In genomic region chr2:20050104-20050711, GRCh38 we compare ENCODE assay signal across 9 cellular contexts. TPM values are rescaled to one million over a fixed set of nuclear protein-coding genes. Genes with fewer than 3 reads are reported as not detected.
DNase-seq lines count a peak whose midpoint lies in the region; ATAC-seq and TF ChIP-seq lines count a peak whose summit lies in the region.
"Had no signal": no experiment of that assay in that cellular context is flagged by ENCODE, and none has a peak within 500 bp of the region (broad histone marks: within the 10 kb centered on the region; RNA-seq: fewer than 3 reads in every experiment).

No MANE protein-coding gene starts in this region.

- no peaks in the 10 kb centered on the region for H3K9me3 Mint-ChIP-seq in activated naive CD4-positive, alpha-beta T cell treated with anti-CD3 and anti-CD28 coated beads for 36 hours
- H3K9me3 Mint-ChIP-seq: neural crest cell had no signal

- TF ChIP-seq POLR2A in heart left ventricle (IDR thresholded peaks at IDR 0.05) = no peak

- no peak for TF ChIP-seq CTCF in heart left ventricle (IDR thresholded peaks at IDR 0.05)

- peaks cover 2% of the 10 kb centered on the region for H3K36me3 Mint-ChIP-seq in activated naive CD4-positive, alpha-beta T cell treated with anti-CD3 and anti-CD28 coated beads for 36 hours (ENCODE audit: low read depth)

- DNase-seq in heart left ventricle = no peak
- DNase-seq in left cardiac atrium = no peak
- peak; percentile 74 for DNase-seq in NCI-H82 (lab: John Stamatoyannopoulos, UW)
- peak; percentile 52 for DNase-seq in activated naive CD4-positive, alpha-beta T cell treated with anti-CD3 and anti-CD28 coated beads for 36 hours
- peak; percentile 3 to 55 (median 36) for DNase-seq in stimulated activated naive CD4-positive, alpha-beta T cell (lab: John Stamatoyannopoulos, UW)

- peak overlapping the region; percentile 60 to 91 (median 82) for H3K4me3 ChIP-seq in heart left ventricle
- H3K4me3 ChIP-seq in iPS-18c (ENCODE audit: insufficient read depth, low read depth, low read length) = peak overlapping the region; percentile 85

- CTCF ChIA-PET in activated naive CD4-positive, alpha-beta T cell treated with anti-CD3 and anti-CD28 coated beads for 36 hours (lab: Charles Lee) = interaction anchor here (0.5 kb wide), 1 partner anchor 275 kb away, joined by 3 read pairs; no protein-coding TSS in a partner anchor

- H3K27ac ChIP-seq in heart left ventricle = peak overlapping the region; percentile 94 to 99 (median 98)

- intact Hi-C loops in heart left ventricle (cut with DNase I) = loop anchor here in 4 of 10 donors (2.0 to 5.0 kb wide), 6 partner anchors 23 to 297 kb away; partner anchors contain the start of gene TTC32 (in 1 of the 4)
- intact Hi-C loops in left cardiac atrium (cut with DNase I) = no loop called here
- intact Hi-C loops in activated naive CD4-positive, alpha-beta T cell treated with anti-CD3 and anti-CD28 coated beads for 36 hours (cut with micrococcal nuclease) = loop anchor here (1.0 to 5.0 kb wide), 3 partner anchors 35 to 772 kb away; partner anchors contain the start of genes LDAH and RHOB

- H3K27me3 Mint-ChIP-seq in activated naive CD4-positive, alpha-beta T cell treated with anti-CD3 and anti-CD28 coated beads for 36 hours (ENCODE audit: low read depth) = no peaks in the 10 kb centered on the region

- WGBS in heart left ventricle, 4 donors = 0% methylated on average over 11 of the region's 11 CpGs

- H3K4me1 Mint-ChIP-seq in activated naive CD4-positive, alpha-beta T cell treated with anti-CD3 and anti-CD28 coated beads for 36 hours (ENCODE audit: low read depth) = peaks cover 29% of the 10 kb centered on the region

- peaks cover 0 to 4% (median 0%) of the 10 kb centered on the region in 9 donors for H3K36me3 ChIP-seq in heart left ventricle

- H3K9me3 ChIP-seq in heart left ventricle (no peaks in the 10 kb centered on the region), iPS-18c (ENCODE audit: control insufficient read depth, insufficient read depth, low read length) (no peaks in the 10 kb centered on the region)

- no peak overlapping the region for H3K27ac Mint-ChIP-seq in activated naive CD4-positive, alpha-beta T cell treated with anti-CD3 and anti-CD28 coated beads for 36 hours

- ATAC-seq in heart left ventricle (no peak), left cardiac atrium (no peak), HG03139 (IDR thresholded peaks at IDR 0.05; ENCODE audit: unreplicated experiment) (peak; percentile 15), GM21723 (IDR thresholded peaks at IDR 0.05; ENCODE audit: unreplicated experiment) (no peak)

- no peak overlapping the region for H3K4me3 Mint-ChIP-seq in activated naive CD4-positive, alpha-beta T cell treated with anti-CD3 and anti-CD28 coated beads for 36 hours
- H3K4me3 Mint-ChIP-seq: neural crest cell had no signal

- peaks cover 6 to 52% (median 38%) of the 10 kb centered on the region in 12 donors for H3K4me1 ChIP-seq in heart left ventricle

- no peaks in the 10 kb centered on the region for H3K27me3 ChIP-seq in heart left ventricle

RNA-seq across cellular contexts. Expression of gene LAPTM4A, which starts 1.2 kb away (rescaled TPM):
- 100 to 1,000 TPM; 159 to 241 (median 177) TPM for total RNA-seq in heart left ventricle
- 100 to 1,000 TPM; 107 to 232 TPM for polyA plus RNA-seq in heart left ventricle
- 100 to 1,000 TPM; 185 to 202 TPM for total RNA-seq in left cardiac atrium
- 10 to 100 TPM; 23.4 to 24.4 TPM for total RNA-seq in activated naive CD4-positive, alpha-beta T cell treated with anti-CD3 and anti-CD28 coated beads for 36 hours

RNA-seq across cellular contexts. Expression of gene MATN3, which starts 37.7 kb away (rescaled TPM):
- total RNA-seq in heart left ventricle (under 1 TPM in 5 of 9 donors, not detected in 4; 0.12 to 0.48 (median 0.25) TPM), left cardiac atrium (under 1 TPM; 0.29 to 0.52 TPM)
- under 1 TPM; 0.19 to 0.29 TPM for polyA plus RNA-seq in heart left ventricle
- total RNA-seq in activated naive CD4-positive, alpha-beta T cell treated with anti-CD3 and anti-CD28 coated beads for 36 hours = not detected

Comparison
In these comparisons a context has a peak if more than half of its experiments do, and no peak if none do; other contexts are left out.
1. DNase-seq: peak in NCI-H82 (single experiment), activated naive CD4-positive, alpha-beta T cell treated with anti-CD3 and anti-CD28 coated beads for 36 hours (single experiment) and stimulated activated naive CD4-positive, alpha-beta T cell (6 of 6); none in heart left ventricle (0 of 5) and left cardiac atrium (single experiment).
2. RNA of gene LAPTM4A, which starts 1.2 kb away (total RNA-seq): 185 to 202 TPM in left cardiac atrium and 159 to 241 TPM in heart left ventricle; 23.4 to 24.4 TPM in activated naive CD4-positive, alpha-beta T cell treated with anti-CD3 and anti-CD28 coated beads for 36 hours; every median in the first group is over 4 times any median in the second.